ENCODE assay signal across 8 cellular contexts in the genomic region with DNA sequence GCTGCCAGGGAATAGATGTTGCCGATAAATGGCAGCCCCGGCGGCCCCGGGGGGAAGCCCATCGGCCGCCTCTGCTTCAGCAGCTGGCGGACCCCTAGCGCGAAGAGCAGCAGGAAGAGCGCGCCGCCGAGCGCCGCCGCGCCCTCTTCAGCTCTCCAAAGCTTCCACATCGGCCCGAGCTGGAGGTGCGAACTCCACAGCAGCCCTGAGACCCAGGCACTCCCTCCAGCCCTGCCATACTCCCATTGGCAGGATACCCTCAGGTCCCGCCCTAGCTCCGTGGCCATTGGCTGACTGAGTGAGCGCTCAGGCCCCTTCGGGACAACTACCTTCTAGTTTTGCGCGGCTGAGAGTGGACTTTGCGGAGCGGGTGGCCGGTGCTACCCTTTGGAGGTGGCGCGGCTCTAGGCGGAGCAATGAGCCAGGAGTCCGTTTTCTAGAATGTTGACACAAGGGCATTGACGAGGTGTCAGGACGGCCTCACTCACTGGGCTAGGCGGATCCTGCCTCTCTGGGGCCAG. TPM values are rescaled to one million over a fixed set of nuclear protein-coding genes. Genes with fewer than 3 reads are reported as not detected.
A peak's percentile ranks its signal among the peaks of the same experiment; 100 is the strongest.
DNase-seq lines count a peak whose midpoint lies in the region; ATAC-seq, FAIRE-seq and TF ChIP-seq lines count a peak whose summit lies in the region.

A gene with protein sequence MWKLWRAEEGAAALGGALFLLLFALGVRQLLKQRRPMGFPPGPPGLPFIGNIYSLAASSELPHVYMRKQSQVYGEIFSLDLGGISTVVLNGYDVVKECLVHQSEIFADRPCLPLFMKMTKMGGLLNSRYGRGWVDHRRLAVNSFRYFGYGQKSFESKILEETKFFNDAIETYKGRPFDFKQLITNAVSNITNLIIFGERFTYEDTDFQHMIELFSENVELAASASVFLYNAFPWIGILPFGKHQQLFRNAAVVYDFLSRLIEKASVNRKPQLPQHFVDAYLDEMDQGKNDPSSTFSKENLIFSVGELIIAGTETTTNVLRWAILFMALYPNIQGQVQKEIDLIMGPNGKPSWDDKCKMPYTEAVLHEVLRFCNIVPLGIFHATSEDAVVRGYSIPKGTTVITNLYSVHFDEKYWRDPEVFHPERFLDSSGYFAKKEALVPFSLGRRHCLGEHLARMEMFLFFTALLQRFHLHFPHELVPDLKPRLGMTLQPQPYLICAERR (minus strand): TSS at position 196 of the 521 bp plus-strand sequence. CDS start 26 bp downstream, at position 170.

- no peak within 1 kb of the TSS for H2AFZ ChIP-seq in OCI-LY1 (ENCODE audit: low read length)

- TF ChIP-seq CTCF in D721Med (IDR thresholded peaks at IDR 0.05; ENCODE audit: insufficient read depth, missing control alignments) (no peak), OCI-LY1 (IDR thresholded peaks at IDR 0.05; ENCODE audit: low read length) (no peak; the same call in 1 of the 2 replicates), endothelial cell (IDR thresholded peaks at IDR 0.05; ENCODE audit: unreplicated experiment) (no peak)

- H3K27ac Mint-ChIP-seq in endothelial cell (ENCODE audit: unreplicated experiment): peak within 1 kb of the TSS; percentile 75

- ATAC-seq in GM21526 (IDR thresholded peaks at IDR 0.05; ENCODE audit: low FRiP score, unreplicated experiment): peak; percentile 96

- H3K36me3 ChIP-seq in OCI-LY1 (ENCODE audit: insufficient read depth, low read length): peaks cover 3% of the 10 kb centered on the region; the same call in 1 of the 2 replicates

- peak within 1 kb of the TSS; percentile 94 for H3K4me3 Mint-ChIP-seq in endothelial cell (ENCODE audit: unreplicated experiment)

- H3K4me1 ChIP-seq in OCI-LY1 (ENCODE audit: insufficient read depth, low read length, severe bottlenecking): peaks cover 25% of the 10 kb centered on the region

- no peaks in the 10 kb centered on the region for H4K20me1 ChIP-seq in OCI-LY1 (ENCODE audit: insufficient read depth, low read length)

- no peaks in the 10 kb centered on the region for H3K9me2 ChIP-seq in OCI-LY1 (ENCODE audit: low read depth, low read length)

- no peaks in the 10 kb centered on the region for H3K9me3 Mint-ChIP-seq in endothelial cell (ENCODE audit: unreplicated experiment)

- H3K4me2 ChIP-seq in OCI-LY1 (ENCODE audit: low read length): peak within 1 kb of the TSS; percentile 83

- no peak for FAIRE-seq in D721Med (lab: Jason Lieb, UNC)

- no peaks in the 10 kb centered on the region for H3K36me3 Mint-ChIP-seq in endothelial cell (ENCODE audit: low read depth, unreplicated experiment)

- H3K27me3 ChIP-seq in OCI-LY1 (ENCODE audit: insufficient read depth, low read length): no peaks in the 10 kb centered on the region

- H3K9me3 ChIP-seq in OCI-LY1 (ENCODE audit: low read length): no peaks in the 10 kb centered on the region

- H3K27me3 Mint-ChIP-seq in endothelial cell (ENCODE audit: unreplicated experiment): peaks cover 3% of the 10 kb centered on the region

- H3K27ac ChIP-seq in OCI-LY1 (ENCODE audit: low read depth, low read length, poor library complexity, severe bottlenecking): peak within 1 kb of the TSS; percentile 63

- DNase-seq in D721Med (ENCODE audit: insufficient read length, low spot score) (peak; percentile 78), HuH-7 (ENCODE audit: low spot score) (peak; percentile 95), activated T-cell treated with anti-CD3 and anti-CD28 coated beads for 1 hour (ENCODE audit: low read depth) (peak; percentile 82), endothelial cell (ENCODE audit: low spot score) (peak; percentile 92), middle frontal gyrus (ENCODE audit: extremely low spot score, low spot score) (peak; percentile 86)
- peak; percentile 81 to 85 for DNase-seq in stimulated activated CD8-positive, alpha-beta memory T cell treated with anti-CD3 and anti-CD28 coated beads, Interleukin-2, amount 100 ng/mL, for 48 hours (ENCODE audit: low read depth in 2 of 2)

- no peaks in the 10 kb centered on the region for H3F3A ChIP-seq in OCI-LY1 (ENCODE audit: insufficient read depth, low read length)

- peaks cover 24% of the 10 kb centered on the region for H3K4me1 Mint-ChIP-seq in endothelial cell (ENCODE audit: unreplicated experiment)

- H3K79me2 ChIP-seq in OCI-LY1 (ENCODE audit: insufficient read depth, low read length): no peaks in the 10 kb centered on the region

- H3K4me3 ChIP-seq in OCI-LY1 (ENCODE audit: low read depth, low read length, poor library complexity, severe bottlenecking): peak within 1 kb of the TSS; percentile 71

- H3K9ac ChIP-seq in OCI-LY1 (ENCODE audit: low read length): peak within 1 kb of the TSS; percentile 71

RNA-seq across cellular contexts. Expression of the gene that starts here (rescaled TPM):
- total RNA-seq in endothelial cell (ENCODE audit: unreplicated experiment): 22.4 TPM

Comparison
In these comparisons a context has a peak if more than half of its experiments do, and no peak if none do; other contexts are left out.
1. Peak in every context shown above with its lines: DNase-seq, ATAC-seq, H3K4me3 ChIP-seq and H3K27ac ChIP-seq.